ENCODE assay signal across 8 cellular contexts in genomic region chr4:121822796-121823504, GRCh38. TPM values are rescaled to one million over a fixed set of nuclear protein-coding genes. Genes with fewer than 3 reads are reported as not detected.
DNase-seq lines count a peak whose midpoint lies in the region; ATAC-seq, FAIRE-seq and TF ChIP-seq lines count a peak whose summit lies in the region.

No MANE protein-coding gene starts in this region.

- no peaks in the 10 kb centered on the region for H3K9me3 ChIP-seq in ovary

- peak; percentile 37 for ATAC-seq in HG02763 (IDR thresholded peaks at IDR 0.05; ENCODE audit: unreplicated experiment)

- no peak for TF ChIP-seq POLR2A in GM12892 (IDR thresholded peaks at IDR 0.05; ENCODE audit: low read depth, low read length)
- TF ChIP-seq POLR2A in ovary (IDR thresholded peaks at IDR 0.05): no peak

- CTCF ChIA-PET in BJ (lab: Yijun Ruan, JAX): no interaction called here

- H3K4me3 ChIP-seq in BJ (ENCODE audit: low read depth, low read length) (peak overlapping the region; percentile 85), foreskin fibroblast (ENCODE audit: low read depth in 1 of 2, low read length in 2 of 2) (peak overlapping the region; percentile 81 to 86), ovary (peak overlapping the region; percentile 43)

- TF ChIP-seq EP300 in ovary (IDR thresholded peaks at IDR 0.05): no peak

- intact Hi-C loops in ovary (cut with DNase I): no loop called here

- H3K27me3 ChIP-seq in BJ (ENCODE audit: control insufficient read depth, insufficient read depth, low read length) (no peaks in the 10 kb centered on the region), ovary (no peaks in the 10 kb centered on the region)

- POLR2A ChIA-PET in BJ (lab: Charles Lee): no interaction called here

- TF ChIP-seq CTCF in BJ (IDR thresholded peaks at IDR 0.05; ENCODE audit: insufficient read depth, low read depth, low read length) (peak; percentile 17; the same call in 1 of the 2 replicates), foreskin fibroblast (IDR thresholded peaks at IDR 0.05; ENCODE audit: low read depth, low read length) (peak; percentile 3), ovary (IDR thresholded peaks at IDR 0.05) (no peak)

- H3K27ac ChIP-seq in ovary: no peak overlapping the region

- DNase-seq in BJ (ENCODE audit: low read depth) (no peak), GM12892 (ENCODE audit: insufficient read length) (no peak), MV-4-11 (lab: John Stamatoyannopoulos, UW) (peak; percentile 40), foreskin fibroblast (peak; percentile 9 to 54), ovary (peak in 4 of 5 donors; percentile 15 to 49 (median 44)), NCI-H1930 (lab: John Stamatoyannopoulos, UW) (no peak)
- DNase-seq in activated CD4-positive, alpha-beta T cell treated with anti-CD3 and anti-CD28 coated beads, Interleukin-2, amount 50 U/mL, for 48 hours: peak; percentile 42 to 57

- H3K36me3 ChIP-seq in BJ (ENCODE audit: control insufficient read depth, insufficient read depth, low read length) (0 out of 2 replicates have a peak, but pooled peaks cover 1% of the 10 kb centered on the region), ovary (no peaks in the 10 kb centered on the region)

- no peaks in the 10 kb centered on the region for H3K4me1 ChIP-seq in ovary (ENCODE audit: insufficient read depth)

- 2 to 3% (median 2%) methylated on average over 29 to 30 of the region's 30 CpGs for WGBS in ovary, 3 donors

- FAIRE-seq in GM12892 (lab: Jason Lieb, UNC): peak; percentile 81

RNA-seq across cellular contexts. Expression of gene CCNA2, which starts 0.7 kb away (rescaled TPM):
- 26.8 and 39.7 TPM in 2 replicates for polyA plus RNA-seq in BJ (2011; rRNA removed)
- 10.0 and 13.3 TPM in 2 replicates for polyA minus RNA-seq in BJ (2011; rRNA and poly(A)+ RNA removed)
- polyA plus RNA-seq in GM12892 (2012; ENCODE audit: missing spikeins): 35.5 TPM
- 1 to 10 TPM in 4 of 7 donors, under 1 TPM in 3; 0.65 to 2.2 (median 1.4) TPM for total RNA-seq in ovary
- polyA plus RNA-seq in ovary: 1 to 10 TPM; 1.2 to 3.3 TPM

RNA-seq across cellular contexts. Expression of gene EXOSC9, which starts 21.8 kb away (rescaled TPM):
- polyA plus RNA-seq in BJ (2011; rRNA removed) (14.3 and 21.8 TPM in 2 replicates), ovary (10 to 100 TPM; 19.6 to 21.8 TPM)
- 17.0 and 17.2 TPM in 2 replicates for polyA minus RNA-seq in BJ (2011; rRNA and poly(A)+ RNA removed)
- polyA plus RNA-seq in GM12892 (2012; ENCODE audit: missing spikeins): 68.8 TPM
- total RNA-seq in ovary: 10 to 100 TPM; 13.2 to 21.8 (median 15.8) TPM

RNA-seq across cellular contexts. Expression of gene BBS7, which starts 47.3 kb away (rescaled TPM):
- polyA plus RNA-seq in BJ (2011; rRNA removed): 15.0 and 19.6 TPM in 2 replicates
- polyA minus RNA-seq in BJ (2011; rRNA and poly(A)+ RNA removed): 5.7 and 7.8 TPM in 2 replicates
- polyA plus RNA-seq in GM12892 (2012; ENCODE audit: missing spikeins): 8.8 TPM
- total RNA-seq in ovary: 10 to 100 TPM; 13.5 to 21.2 (median 19.4) TPM
- polyA plus RNA-seq in ovary: 10 to 100 TPM in 1 of 2 donors, 1 to 10 TPM in 1; 9.6 to 12.3 TPM

RNA-seq across cellular contexts. Expression of gene SMIM43, which starts 58.0 kb away (rescaled TPM):
- polyA plus RNA-seq in BJ (2011; rRNA removed) (0.27 and 0.47 TPM in 2 replicates), ovary (under 1 TPM; 0.11 to 0.40 TPM)
- polyA minus RNA-seq in BJ (2011; rRNA and poly(A)+ RNA removed): 0.10 and 0.28 TPM in 2 replicates
- polyA plus RNA-seq in GM12892 (2012; ENCODE audit: missing spikeins): not detected
- total RNA-seq in ovary: under 1 TPM in 2 of 7 donors, not detected in 5; 0.23 to 0.27 TPM

Comparison
In these comparisons a context has a peak if more than half of its experiments do, and no peak if none do; other contexts are left out.
1. DNase-seq: peak in MV-4-11 (single experiment), activated CD4-positive, alpha-beta T cell treated with anti-CD3 and anti-CD28 coated beads, Interleukin-2, amount 50 U/mL, for 48 hours (2 of 2), foreskin fibroblast (2 of 2) and ovary (4 of 5); none in BJ (single experiment), GM12892 (single experiment) and NCI-H1930 (0 of 2).
2. CTCF ChIP-seq: peak in BJ (single experiment) and foreskin fibroblast (single experiment); none in ovary (0 of 3).
3. Peak in every context shown above with its lines, with median percentiles within 50 percentile points of each other: H3K4me3 ChIP-seq.